In the genomic region with DNA sequence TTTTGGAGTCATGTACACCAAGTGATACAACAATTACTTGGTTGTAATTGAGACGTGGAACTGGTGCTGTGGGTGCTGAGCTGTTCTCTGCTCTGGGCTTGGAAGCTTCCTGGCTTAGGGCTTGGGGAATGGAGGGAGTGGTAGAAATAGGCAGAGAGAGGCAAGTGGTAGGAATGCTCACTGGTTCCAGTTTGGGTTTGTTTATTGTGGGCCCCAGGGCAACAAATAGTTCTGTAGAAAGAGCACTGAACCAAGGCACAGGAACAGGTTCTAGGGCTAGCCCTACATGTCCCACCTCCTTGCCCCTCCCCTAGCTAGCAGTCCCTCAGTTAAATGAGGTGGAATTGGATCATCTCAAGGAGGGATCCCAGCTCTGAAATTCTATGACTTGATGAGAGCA, we compare ENCODE assay signal across 26 cellular contexts.
DNase-seq lines count a peak whose midpoint lies in the region; ATAC-seq, FAIRE-seq and TF ChIP-seq lines count a peak whose summit lies in the region.
"Had no signal": no experiment of that assay in that cellular context is flagged by ENCODE, and none has a peak within 500 bp of the region (broad histone marks: within the 10 kb centered on the region; RNA-seq: fewer than 3 reads in every experiment).

No MANE protein-coding gene starts in this region.

- H2BK20ac ChIP-seq in H1 (ENCODE audit: low read length), result no peak overlapping the region

- no peaks in the 10 kb centered on the region for H3K9me3 Mint-ChIP-seq in neural crest cell
- no peaks in the 10 kb centered on the region; the same call in 2 of the 3 replicates for H3K9me3 Mint-ChIP-seq in GM23338
- H3K9me3 Mint-ChIP-seq: CD4-positive, alpha-beta T cell; CD8-positive, alpha-beta memory T cell had no signal

- H2BK12ac ChIP-seq in H1 (ENCODE audit: low read depth, low read length) (peak overlapping the region; percentile 22; the same call in 1 of the 2 replicates), trophoblast cell (ENCODE audit: low read length) (no peak overlapping the region)

- H4K91ac ChIP-seq in H1 (replicated peaks; ENCODE audit: insufficient read length, low read length) (no peak overlapping the region), trophoblast cell (ENCODE audit: low read depth, low read length) (no peak overlapping the region)

- 0 out of 2 replicates have a peak, but pooled peaks cover 7% of the 10 kb centered on the region for H3K9me2 ChIP-seq in GM23338 (ENCODE audit: insufficient read depth)

- H3K4me3 Mint-ChIP-seq in neural crest cell (no peak overlapping the region), GM23338 (no peak overlapping the region)
- H3K4me3 Mint-ChIP-seq: B cell; CD14-positive monocyte; CD4-positive, alpha-beta T cell; CD8-positive, alpha-beta memory T cell had no signal

- no peaks in the 10 kb centered on the region for H3F3A ChIP-seq in GM23338 (replicated peaks; ENCODE audit: low read depth)

- H4K12ac ChIP-seq in trophoblast cell (ENCODE audit: low read depth, low read length), result no peak overlapping the region

- no peak overlapping the region for H2AFZ ChIP-seq in H1 (ENCODE audit: low read length)
- H2AFZ ChIP-seq in trophoblast cell (ENCODE audit: insufficient read depth, low read length, poor library complexity), result no peak overlapping the region
- no peak overlapping the region for H2AFZ ChIP-seq in GM23338

- no peak for TF ChIP-seq EP300 in H1 (IDR thresholded peaks at IDR 0.05; ENCODE audit: borderline replicate concordance in 1 of 2, low read depth in 2 of 2, low read length in 2 of 2)

- H3K9ac ChIP-seq in H1 (replicated peaks in 1 of 4; ENCODE audit: extremely low read depth in 1 of 4, low read depth in 3 of 4, low read length in 3 of 4) (no peak overlapping the region), trophoblast cell (ENCODE audit: low read length) (no peak overlapping the region)
- H3K9ac ChIP-seq: BLaER1 had no signal

- no peak overlapping the region for H2BK5ac ChIP-seq in H1 (ENCODE audit: low read depth, low read length)
- no peak overlapping the region for H2BK5ac ChIP-seq in trophoblast cell (ENCODE audit: low read depth, low read length, poor library complexity)

- H3K27me3 Mint-ChIP-seq in neural crest cell (ENCODE audit: low read depth) (peaks cover 4% of the 10 kb centered on the region), GM23338 (ENCODE audit: insufficient read depth, low read depth, poor library complexity) (no peaks in the 10 kb centered on the region)

- H3K36me3 ChIP-seq in H1 (ENCODE audit: control insufficient read depth in 2 of 4, insufficient read depth in 4 of 4, low read length in 3 of 4) (no peaks in the 10 kb centered on the region), trophoblast cell (ENCODE audit: control insufficient read depth in 1 of 2, insufficient read depth in 2 of 2, low read length in 2 of 2) (no peaks in the 10 kb centered on the region), GM23338 (ENCODE audit: insufficient read depth) (no peaks in the 10 kb centered on the region), adrenal gland (replicated peaks in 1 of 2) (no peaks in the 10 kb centered on the region), tibial artery (no peaks in the 10 kb centered on the region)
- H3K36me3 ChIP-seq: BLaER1 had no signal

- H2AK5ac ChIP-seq in H1 (ENCODE audit: low read depth, low read length) (no peak overlapping the region), trophoblast cell (ENCODE audit: low read length) (no peak overlapping the region)

- H3K4ac ChIP-seq in H1 (replicated peaks; ENCODE audit: insufficient read length, low read depth, low read length) (no peak overlapping the region), trophoblast cell (ENCODE audit: low read depth, low read length) (no peak overlapping the region)

- H3K4me2 ChIP-seq in H1 (ENCODE audit: insufficient read depth in 1 of 2, low read depth in 2 of 2, low read length in 2 of 2), result no peak overlapping the region
- H3K4me2 ChIP-seq in trophoblast cell (ENCODE audit: low read length), result no peak overlapping the region
- H3K4me2 ChIP-seq in GM23338, result no peak overlapping the region
- H3K4me2 ChIP-seq: BLaER1 had no signal

- H3K79me2 ChIP-seq in H1 (ENCODE audit: control insufficient read depth in 1 of 2, insufficient read depth in 2 of 2, low read length in 2 of 2) (no peaks in the 10 kb centered on the region), trophoblast cell (ENCODE audit: control insufficient read depth, insufficient read depth, low read length, poor library complexity) (no peaks in the 10 kb centered on the region), GM23338 (replicated peaks; ENCODE audit: insufficient read depth) (no peaks in the 10 kb centered on the region)

- H3K36me3 Mint-ChIP-seq in neural crest cell (ENCODE audit: low read depth) (no peaks in the 10 kb centered on the region), GM23338 (ENCODE audit: low read depth) (no peaks in the 10 kb centered on the region)
- H3K36me3 Mint-ChIP-seq: CD14-positive monocyte; CD8-positive, alpha-beta memory T cell had no signal

- H4K20me1 ChIP-seq in H1 (replicated peaks in 1 of 2; ENCODE audit: control insufficient read depth in 1 of 2, insufficient read depth in 2 of 2, low read length in 2 of 2), result no peaks in the 10 kb centered on the region
- H4K20me1 ChIP-seq in GM23338 (replicated peaks; ENCODE audit: insufficient read depth), result no peaks in the 10 kb centered on the region
- H4K20me1 ChIP-seq: BLaER1 had no signal

- H3K23ac ChIP-seq in H1 (ENCODE audit: insufficient read length) (no peak overlapping the region), trophoblast cell (ENCODE audit: low read length) (peak overlapping the region; percentile 93)

- H4K8ac ChIP-seq in H1 (ENCODE audit: extremely low read depth, insufficient read depth, low read length), result no peak overlapping the region
- no peak overlapping the region for H4K8ac ChIP-seq in trophoblast cell (ENCODE audit: low read depth, low read length)

- H3K27me3 ChIP-seq in H1 (replicated peaks in 1 of 4; ENCODE audit: control insufficient read depth in 3 of 4, extremely low read depth in 1 of 4, insufficient read depth in 3 of 4, low read length in 3 of 4) (no peaks in the 10 kb centered on the region), trophoblast cell (ENCODE audit: insufficient read depth, low read length) (no peaks in the 10 kb centered on the region), GM23338 (ENCODE audit: insufficient read depth) (no peaks in the 10 kb centered on the region), adrenal gland (peaks cover 14% of the 10 kb centered on the region), tibial artery (no peaks in the 10 kb centered on the region)
- H3K27me3 ChIP-seq: BLaER1 had no signal

- TF ChIP-seq POLR2A in H1 (IDR thresholded peaks at IDR 0.05; ENCODE audit: control extremely low read depth in 1 of 2, low read depth in 2 of 2, low read length in 2 of 2), result no peak
- TF ChIP-seq POLR2A in adrenal gland (IDR thresholded peaks at IDR 0.05), result no peak

- POLR2A ChIA-PET in H1 (lab: Charles Lee; ENCODE audit: partially characterized antibody), result no interaction called here

- no peaks in the 10 kb centered on the region for H3K4me1 Mint-ChIP-seq in neural crest cell
- H3K4me1 Mint-ChIP-seq in GM23338, result peaks cover 3% of the 10 kb centered on the region; the same call in 1 of the 3 replicates
- H3K4me1 Mint-ChIP-seq: B cell; CD8-positive, alpha-beta memory T cell had no signal

- CTCF ChIA-PET in H1 (lab: Charles Lee; ENCODE audit: partially characterized antibody), result no interaction called here

- no peak for DNase-seq in H1 (ENCODE audit: low read depth in 1 of 2, low spot score in 2 of 2)
- no peak for DNase-seq in neural crest cell (ENCODE audit: low read depth, low spot score)
- DNase-seq in trophoblast cell, result peak; percentile 42 to 68
- no peak for DNase-seq in GM23338 (ENCODE audit: low spot score)
- no peak for DNase-seq in adrenal gland
- DNase-seq in tibial artery, result no peak
- DNase-seq: CD4-positive, alpha-beta T cell; CD8-positive, alpha-beta memory T cell; DMS 273 treated with DMSO at 0.1 percent for 48 hours; DMS79; EL; GF-D8; GOT3; H7 had no signal

- H3K4me3 ChIP-seq in H1 (ENCODE audit: extremely low read depth in 1 of 4, insufficient read depth in 2 of 4, low read depth in 3 of 4, low read length in 4 of 4), result no peak overlapping the region
- H3K4me3 ChIP-seq in trophoblast cell (ENCODE audit: low read depth, low read length), result no peak overlapping the region
- H3K4me3 ChIP-seq in GM23338, result no peak overlapping the region
- no peak overlapping the region for H3K4me3 ChIP-seq in adrenal gland
- H3K4me3 ChIP-seq in tibial artery, result no peak overlapping the region
- H3K4me3 ChIP-seq: BLaER1 had no signal

- H3K79me1 ChIP-seq in H1 (ENCODE audit: low read depth, low read length) (no peaks in the 10 kb centered on the region), trophoblast cell (ENCODE audit: low read length) (no peaks in the 10 kb centered on the region)

- H3K27ac ChIP-seq in C4-2B (peak overlapping the region; percentile 42; the same call in 1 of the 2 replicates), H1 (ENCODE audit: low read depth, low read length) (no peak overlapping the region), trophoblast cell (ENCODE audit: low read depth, low read length) (no peak overlapping the region), GM23338 (ENCODE audit: low read depth) (no peak overlapping the region), adrenal gland (no peak overlapping the region), tibial artery (no peak overlapping the region)
- H3K27ac ChIP-seq: 22Rv1, BLaER1 had no signal

- TF ChIP-seq RAD21 in H1 (IDR thresholded peaks at IDR 0.05 in 1 of 2, conservative IDR thresholded peaks at IDR 0.05 in 1 of 2; ENCODE audit: low read depth in 2 of 2, low read length in 2 of 2), result no peak

- no peak overlapping the region for H4K5ac ChIP-seq in H1 (ENCODE audit: insufficient read length, low read depth, low read length)

- H2BK15ac ChIP-seq in H1 (ENCODE audit: low read length), result no peak overlapping the region

- H3K14ac ChIP-seq in H1 (ENCODE audit: insufficient read length) (no peak overlapping the region), trophoblast cell (ENCODE audit: low read length) (no peak overlapping the region)

- H3K27ac Mint-ChIP-seq in neural crest cell (ENCODE audit: unreplicated experiment), result peak overlapping the region; percentile 28
- no peak overlapping the region for H3K27ac Mint-ChIP-seq in GM23338
- H3K27ac Mint-ChIP-seq: B cell; CD4-positive, alpha-beta T cell; CD8-positive, alpha-beta memory T cell had no signal

- no peaks in the 10 kb centered on the region for H3K9me3 ChIP-seq in H1 (ENCODE audit: insufficient read depth in 2 of 2, low read depth in 1 of 2, low read length in 1 of 2)
- H3K9me3 ChIP-seq in trophoblast cell (ENCODE audit: insufficient read depth, low read depth, low read length), result no peaks in the 10 kb centered on the region
- no peaks in the 10 kb centered on the region for H3K9me3 ChIP-seq in adrenal gland (replicated peaks in 1 of 3)
- no peaks in the 10 kb centered on the region for H3K9me3 ChIP-seq in tibial artery
- H3K9me3 ChIP-seq: BLaER1 had no signal

- ATAC-seq in GM23338 (no peak), GM19023 (IDR thresholded peaks at IDR 0.05; ENCODE audit: unreplicated experiment) (no peak)
- ATAC-seq: HCT116 had no signal

- WGBS in H1 (ENCODE audit: extremely low coverage in 1 of 2, insufficient coverage in 1 of 2, insufficient read length in 1 of 2, insufficient replicate concordance in 2 of 2, low coverage in 1 of 2, low lambda C conversion rate in 2 of 2, missing lambda C conversion rate in 1 of 2), 2 experiments, result 100% methylated on average over 1 of the region's 1 CpG; no CpG with 5 or more reads in 1 of the 2 experiments
- WGBS in trophoblast cell (ENCODE audit: extremely low coverage, insufficient coverage, insufficient read length), result no CpG with 5 or more reads among the region's 1 CpG
- 80 to 86% (median 83%) methylated on average over 1 of the region's 1 CpG for whole genome bisulfite sequencing in adrenal gland, 4 donors

- H3K4me1 ChIP-seq in H1 (replicated peaks in 1 of 4; ENCODE audit: control insufficient read depth in 3 of 4, insufficient read depth in 4 of 4, low read length in 3 of 4) (peaks cover 0 to 2% (median under 1%) of the 10 kb centered on the region in 4 experiments; a peak in 3 of 7 replicates), trophoblast cell (ENCODE audit: control insufficient read depth in 1 of 2, insufficient read depth in 2 of 2, low read length in 2 of 2) (peaks cover 2 to 9% of the 10 kb centered on the region in 2 experiments), GM23338 (ENCODE audit: insufficient read depth) (peaks cover 7% of the 10 kb centered on the region; the same call in 1 of the 2 replicates), adrenal gland (replicated peaks in 1 of 2) (no peaks in the 10 kb centered on the region), tibial artery (peaks cover 0 to 31% (median 14%) of the 10 kb centered on the region in 4 donors)
- H3K4me1 ChIP-seq: BLaER1 had no signal

- H3K18ac ChIP-seq in H1 (ENCODE audit: extremely low read depth, low read length) (no peak overlapping the region), trophoblast cell (ENCODE audit: low read length) (no peak overlapping the region)

- FAIRE-seq in H1 (lab: Jason Lieb, UNC), result no peak
- FAIRE-seq: A204.1, D721Med, GM12891, GM18507, GM19239 had no signal

- no peak overlapping the region for H2BK120ac ChIP-seq in H1 (replicated peaks; ENCODE audit: low read depth, low read length)
- no peak overlapping the region for H2BK120ac ChIP-seq in trophoblast cell (ENCODE audit: insufficient read depth, low read length, poor library complexity)

- TF ChIP-seq CTCF in C4-2B (conservative IDR thresholded peaks at IDR 0.05), result no peak
- no peak for TF ChIP-seq CTCF in H1 (IDR thresholded peaks at IDR 0.05; ENCODE audit: control extremely low read depth in 1 of 3, insufficient read depth in 1 of 3, low read depth in 1 of 3, low read length in 3 of 3)
- TF ChIP-seq CTCF in neural crest cell (conservative IDR thresholded peaks at IDR 0.05), result no peak
- TF ChIP-seq CTCF in GM23338 (conservative IDR thresholded peaks at IDR 0.05; ENCODE audit: low read depth in 2 of 2), result no peak
- no peak for TF ChIP-seq CTCF in adrenal gland (IDR thresholded peaks at IDR 0.05)
- TF ChIP-seq CTCF in tibial artery (IDR thresholded peaks at IDR 0.05), result no peak

- intact Hi-C loops in adrenal gland (cut with DNase I) (no loop called here), tibial artery (cut with DNase I; ENCODE audit: low total_unique reads) (no loop called here)

- no peak overlapping the region for H3K56ac ChIP-seq in H1 (replicated peaks; ENCODE audit: insufficient read length, low read depth, low read length)

- H3K23me2 ChIP-seq in H1 (ENCODE audit: low read depth, low read length), result no peaks in the 10 kb centered on the region

Comparison
In these comparisons a context has a peak if more than half of its experiments do, and no peak if none do; other contexts are left out.
1. DNase-seq: peak in trophoblast cell (2 of 2); none in H1 (0 of 2), neural crest cell (single experiment), GM23338 (single experiment), adrenal gland (0 of 7) and tibial artery (0 of 2).